1 cellular context compared by ENCODE assay signal in genomic region chr6:16222826-16223225, GRCh38.
TF ChIP-seq lines count a peak whose summit lies in the region.

No MANE protein-coding gene starts in this region.

TF ChIP-seq in GM12878, 131 proteins besides CTCF, POLR2A, EP300 and RAD21 (continued from another document):
- TF ChIP-seq BCLAF1 (IDR thresholded peaks at IDR 0.05), result no peak
